In genomic region chr1:36463404-36463772, GRCh38 we compare ENCODE assay signal across 9 cellular contexts. TPM values are rescaled to one million over a fixed set of nuclear protein-coding genes. Genes with fewer than 3 reads are reported as not detected.
DNase-seq lines count a peak whose midpoint lies in the region; ATAC-seq and TF ChIP-seq lines count a peak whose summit lies in the region.
"Had no signal": no experiment of that assay in that cellular context is flagged by ENCODE, and none has a peak within 500 bp of the region (broad histone marks: within the 10 kb centered on the region; RNA-seq: fewer than 3 reads in every experiment).

No MANE protein-coding gene starts in this region.

- H3K27ac ChIP-seq in substantia nigra (ENCODE audit: low read depth, low read length, poor library complexity, severe bottlenecking) = peak overlapping the region; percentile 81

- no peaks in the 10 kb centered on the region for H3K9me3 Mint-ChIP-seq in T-helper 1 cell treated with Interleukin-12 subunit alpha and Interleukin-12 subunit beta and Interleukin-4 antibody, amounts not matched to agents 30 μg/mL and 1 μg/mL, for 36 hours
- no peaks in the 10 kb centered on the region for H3K9me3 Mint-ChIP-seq in activated naive CD8-positive, alpha-beta T cell treated with anti-CD3 and anti-CD28 coated beads for 36 hours

- H3K36me3 Mint-ChIP-seq in T-helper 1 cell treated with Interleukin-12 subunit alpha and Interleukin-12 subunit beta and Interleukin-4 antibody, amounts not matched to agents 30 μg/mL and 1 μg/mL, for 36 hours (ENCODE audit: low read depth) = peaks cover 27% of the 10 kb centered on the region
- peaks cover 22% of the 10 kb centered on the region for H3K36me3 Mint-ChIP-seq in activated naive CD8-positive, alpha-beta T cell treated with anti-CD3 and anti-CD28 coated beads for 36 hours

- no peak for TF ChIP-seq CTCF in kidney epithelial cell (IDR thresholded peaks at IDR 0.05; ENCODE audit: insufficient read depth, low read length, poor library complexity, severe bottlenecking)

- DNase-seq in T-helper 1 cell (no peak), kidney epithelial cell (ENCODE audit: low read depth) (no peak), substantia nigra (lab: John Stamatoyannopoulos, UW) (no peak), NCI-H1436 (lab: John Stamatoyannopoulos, UW) (no peak)
- no peak for DNase-seq in activated naive CD8-positive, alpha-beta T cell treated with anti-CD3 and anti-CD28 coated beads for 36 hours
- DNase-seq in activated CD4-positive, alpha-beta T cell treated with anti-CD3 and anti-CD28 coated beads, Interleukin-2, amount 50 U/mL, for 48 hours = no peak

- H3K27me3 ChIP-seq in kidney epithelial cell (ENCODE audit: control insufficient read depth, insufficient read depth, low read length) = no peaks in the 10 kb centered on the region

- no peak for ATAC-seq in GM18519 (IDR thresholded peaks at IDR 0.05; ENCODE audit: low FRiP score, unreplicated experiment)

- H3K36me3 ChIP-seq in kidney epithelial cell (ENCODE audit: control insufficient read depth, insufficient read depth, low read length) = no peaks in the 10 kb centered on the region

- peaks cover 49% of the 10 kb centered on the region for H3K4me1 Mint-ChIP-seq in T-helper 1 cell treated with Interleukin-12 subunit alpha and Interleukin-12 subunit beta and Interleukin-4 antibody, amounts not matched to agents 30 μg/mL and 1 μg/mL, for 36 hours (ENCODE audit: low read depth)
- peaks cover 33% of the 10 kb centered on the region for H3K4me1 Mint-ChIP-seq in activated naive CD8-positive, alpha-beta T cell treated with anti-CD3 and anti-CD28 coated beads for 36 hours

- H3K4me3 Mint-ChIP-seq in T-helper 1 cell treated with Interleukin-12 subunit alpha and Interleukin-12 subunit beta and Interleukin-4 antibody, amounts not matched to agents 30 μg/mL and 1 μg/mL, for 36 hours = peak overlapping the region; percentile 100
- peak overlapping the region; percentile 100 for H3K4me3 Mint-ChIP-seq in activated naive CD8-positive, alpha-beta T cell treated with anti-CD3 and anti-CD28 coated beads for 36 hours

- H3K4me3 ChIP-seq in kidney epithelial cell (ENCODE audit: low read depth, low read length) = peak overlapping the region; percentile 84

- H3K27ac Mint-ChIP-seq in T-helper 1 cell treated with Interleukin-12 subunit alpha and Interleukin-12 subunit beta and Interleukin-4 antibody, amounts not matched to agents 30 μg/mL and 1 μg/mL, for 36 hours = peak overlapping the region; percentile 94
- peak overlapping the region; percentile 94 for H3K27ac Mint-ChIP-seq in activated naive CD8-positive, alpha-beta T cell treated with anti-CD3 and anti-CD28 coated beads for 36 hours

- no peaks in the 10 kb centered on the region for H3K27me3 Mint-ChIP-seq in T-helper 1 cell treated with Interleukin-12 subunit alpha and Interleukin-12 subunit beta and Interleukin-4 antibody, amounts not matched to agents 30 μg/mL and 1 μg/mL, for 36 hours (ENCODE audit: low read depth)
- H3K27me3 Mint-ChIP-seq in activated naive CD8-positive, alpha-beta T cell treated with anti-CD3 and anti-CD28 coated beads for 36 hours = no peaks in the 10 kb centered on the region

RNA-seq across cellular contexts. Expression of gene MRPS15, which starts 0.8 kb away (rescaled TPM):
- total RNA-seq in activated naive CD8-positive, alpha-beta T cell treated with anti-CD3 and anti-CD28 coated beads for 36 hours = 100 to 1,000 TPM; 137 to 149 TPM
- total RNA-seq in kidney epithelial cell = 121 and 128 TPM in 2 replicates

RNA-seq across cellular contexts. Expression of gene OSCP1, which starts 13.1 kb away (rescaled TPM):
- 1 to 10 TPM; 2.4 to 2.7 TPM for total RNA-seq in activated naive CD8-positive, alpha-beta T cell treated with anti-CD3 and anti-CD28 coated beads for 36 hours
- 11.3 and 13.9 TPM in 2 replicates for total RNA-seq in kidney epithelial cell
- total RNA-seq: T-helper 1 cell treated with Interleukin-12 subunit alpha and Interleukin-12 subunit beta and Interleukin-4 antibody, amounts not matched to agents 30 ng/mL and 1 ng/mL, for 36 hours had no signal

RNA-seq across cellular contexts. Expression of gene CSF3R, which starts 19.3 kb away (rescaled TPM):
- total RNA-seq in activated naive CD8-positive, alpha-beta T cell treated with anti-CD3 and anti-CD28 coated beads for 36 hours = under 1 TPM; 0.04 to 0.06 TPM
- total RNA-seq in kidney epithelial cell = not detected in 2 replicates
